ENCODE assay signal across 34 cellular contexts in genomic region chr12:22532317-22532716, GRCh38.
"Had no signal": no experiment of that assay in that cellular context is flagged by ENCODE, and none has a peak within 500 bp of the region (broad histone marks: within the 10 kb centered on the region; RNA-seq: fewer than 3 reads in every experiment).

No MANE protein-coding gene starts in this region.

- H3K27me3 Mint-ChIP-seq: activated CD4-positive, alpha-beta T cell treated with anti-CD3 and anti-CD28 coated beads, Interleukin-2, amount 10 ng/mL, durations not matched to agents 24 days and 14 days; activated CD8-positive, alpha-beta T cell treated with anti-CD3 and anti-CD28 coated beads for 36 hours had no signal

- H3K4me3 Mint-ChIP-seq: activated CD4-positive, alpha-beta T cell treated with anti-CD3 and anti-CD28 coated beads, Interleukin-2, amount 10 ng/mL, durations not matched to agents 24 days and 14 days; activated CD8-positive, alpha-beta T cell treated with anti-CD3 and anti-CD28 coated beads for 36 hours; activated naive CD4-positive, alpha-beta T cell treated with anti-CD3 and anti-CD28 coated beads for 36 hours; activated T-cell treated with anti-CD3 and anti-CD28 coated beads, Interleukin-2, amount 50 U/mL, for 72 hours had no signal

- H3K9ac ChIP-seq: KMS-11 had no signal

- ATAC-seq: activated naive CD4-positive, alpha-beta T cell treated with anti-CD3 and anti-CD28 coated beads, Interleukin-2, amount 50 U/mL, for 72 hours; body of pancreas; PC-3 had no signal

- H3K4me3 ChIP-seq: adrenal gland, body of pancreas, breast epithelium, Peyer's patch had no signal

- DNase-seq: activated CD4-positive, alpha-beta T cell treated with anti-CD3 and anti-CD28 coated beads for 1 hour; activated CD4-positive, alpha-beta T cell treated with anti-CD3 and anti-CD28 coated beads, Interleukin-2, amount 10 ng/mL, durations not matched to agents 24 days and 14 days; activated CD4-positive, alpha-beta T cell treated with anti-CD3 and anti-CD28 coated beads, Interleukin-2, amount 50 U/mL, for 4 hours; activated CD4-positive, CD25-positive, alpha-beta regulatory T cell; activated CD8-positive, alpha-beta T cell treated with anti-CD3 and anti-CD28 coated beads for 36 hours; activated gamma-delta T cell treated with Interleukin-2 at 50 U/mL for 16 hours; activated naive CD4-positive, alpha-beta T cell treated with anti-CD3 and anti-CD28 coated beads for 36 hours; activated T-cell treated with anti-CD3 and anti-CD28 coated beads, Interleukin-2, amount 50 U/mL, for 1 hour; activated T-cell treated with anti-CD3 and anti-CD28 coated beads, Interleukin-2, amount 50 U/mL, for 72 hours; adrenal gland; body of pancreas; caudate nucleus; MM.1S; MV-4-11; NCI-H1092; NCI-H146; NCI-H2029 treated with DMSO at 0.1 percent for 48 hours; NCI-H2107; NCI-H2171; NCI-H510A; NCI-H526; NCI-H748 treated with DMSO at 0.1 percent for 48 hours; NK-92 treated with Interleukin-12 subunit alpha and Interleukin-12 subunit beta, amount 100 ng/mL, for 24 hours; PC-3; Peyer's patch; RPMI8226; SW 1271; T-helper 1 cell; T-helper 2 cell; T-helper 9 cell had no signal

- H3K27ac Mint-ChIP-seq: activated CD4-positive, alpha-beta T cell treated with anti-CD3 and anti-CD28 coated beads, Interleukin-2, amount 10 ng/mL, durations not matched to agents 24 days and 14 days; activated CD8-positive, alpha-beta T cell treated with anti-CD3 and anti-CD28 coated beads for 36 hours; activated naive CD4-positive, alpha-beta T cell treated with anti-CD3 and anti-CD28 coated beads for 36 hours; activated T-cell treated with anti-CD3 and anti-CD28 coated beads, Interleukin-2, amount 50 U/mL, for 72 hours had no signal

- H3K27ac ChIP-seq: adrenal gland, body of pancreas, breast epithelium, KMS-11, VCaP had no signal

- H3K9me3 Mint-ChIP-seq: activated CD4-positive, alpha-beta T cell treated with anti-CD3 and anti-CD28 coated beads, Interleukin-2, amount 10 ng/mL, durations not matched to agents 24 days and 14 days; activated CD8-positive, alpha-beta T cell treated with anti-CD3 and anti-CD28 coated beads for 36 hours; activated naive CD4-positive, alpha-beta T cell treated with anti-CD3 and anti-CD28 coated beads for 36 hours; activated naive CD4-positive, alpha-beta T cell treated with anti-CD3 and anti-CD28 coated beads, Interleukin-2, amount 50 U/mL, for 72 hours; activated T-cell treated with anti-CD3 and anti-CD28 coated beads, Interleukin-2, amount 50 U/mL, for 72 hours had no signal

- H3K27me3 ChIP-seq: adrenal gland, body of pancreas, breast epithelium, Peyer's patch had no signal

- H3K4me1 ChIP-seq: breast epithelium had no signal
